Comparison of ENCODE assay signal across 1 cellular context in the genomic region with DNA sequence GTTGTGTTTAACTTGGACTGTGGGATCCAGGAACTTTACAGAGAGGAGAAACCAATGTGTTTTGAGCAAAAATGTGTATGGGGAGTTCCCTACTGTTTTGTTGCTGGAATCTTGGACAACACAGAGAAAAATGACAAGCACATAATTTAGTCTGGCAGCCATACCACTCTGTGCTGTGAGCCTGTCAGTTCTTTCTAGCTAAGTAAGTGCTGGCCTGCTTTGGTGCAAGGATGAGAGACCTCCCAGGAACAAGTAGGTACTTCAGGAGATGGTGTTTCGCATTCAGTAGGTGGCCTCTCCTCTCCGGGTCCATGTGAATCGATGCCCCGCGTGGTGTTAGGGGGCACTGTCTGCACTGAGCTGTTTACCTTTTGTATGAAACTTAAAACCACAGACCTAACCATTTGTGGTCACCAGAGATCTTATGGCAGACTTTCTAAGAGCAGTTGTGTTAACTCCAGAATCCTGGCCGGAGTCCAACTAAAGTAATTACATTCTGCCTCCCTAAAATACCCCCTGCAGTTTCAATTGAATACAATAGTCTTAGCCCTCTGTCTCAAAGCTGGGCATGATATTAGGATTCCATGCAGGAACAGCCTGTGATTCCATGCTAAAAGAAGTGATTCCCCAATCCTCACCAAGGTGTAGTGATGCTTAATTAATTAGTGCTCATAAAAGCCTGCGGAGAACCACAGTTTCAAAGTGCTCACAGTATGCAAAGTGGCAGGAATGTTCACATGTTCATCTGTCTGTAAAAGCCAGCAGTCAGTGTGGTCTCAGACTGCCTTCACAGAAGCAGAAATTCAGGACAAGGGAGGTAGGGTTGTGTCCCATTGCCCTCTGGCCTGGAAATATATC.
TF ChIP-seq lines count a peak whose summit lies in the region.

No MANE protein-coding gene starts in this region.

TF ChIP-seq in GM23338, 12 proteins besides CTCF, POLR2A, EP300 and RAD21:
- no peak for TF ChIP-seq EZH2phosphoT487 (IDR thresholded peaks at IDR 0.05; ENCODE audit: unreplicated experiment)
- no peak for TF ChIP-seq ZNF114 (CRISPR knock-in tag; IDR thresholded peaks at IDR 0.05)
- TF ChIP-seq, protein P1, sequence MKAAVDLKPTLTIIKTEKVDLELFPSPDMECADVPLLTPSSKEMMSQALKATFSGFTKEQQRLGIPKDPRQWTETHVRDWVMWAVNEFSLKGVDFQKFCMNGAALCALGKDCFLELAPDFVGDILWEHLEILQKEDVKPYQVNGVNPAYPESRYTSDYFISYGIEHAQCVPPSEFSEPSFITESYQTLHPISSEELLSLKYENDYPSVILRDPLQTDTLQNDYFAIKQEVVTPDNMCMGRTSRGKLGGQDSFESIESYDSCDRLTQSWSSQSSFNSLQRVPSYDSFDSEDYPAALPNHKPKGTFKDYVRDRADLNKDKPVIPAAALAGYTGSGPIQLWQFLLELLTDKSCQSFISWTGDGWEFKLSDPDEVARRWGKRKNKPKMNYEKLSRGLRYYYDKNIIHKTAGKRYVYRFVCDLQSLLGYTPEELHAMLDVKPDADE (IDR thresholded peaks at IDR 0.05) = no peak
- no peak for TF ChIP-seq NANOG (IDR thresholded peaks at IDR 0.05; ENCODE audit: borderline replicate concordance)
- TF ChIP-seq POLR2AphosphoS5 (IDR thresholded peaks at IDR 0.05; ENCODE audit: low read depth) = no peak
- TF ChIP-seq, protein P2, sequence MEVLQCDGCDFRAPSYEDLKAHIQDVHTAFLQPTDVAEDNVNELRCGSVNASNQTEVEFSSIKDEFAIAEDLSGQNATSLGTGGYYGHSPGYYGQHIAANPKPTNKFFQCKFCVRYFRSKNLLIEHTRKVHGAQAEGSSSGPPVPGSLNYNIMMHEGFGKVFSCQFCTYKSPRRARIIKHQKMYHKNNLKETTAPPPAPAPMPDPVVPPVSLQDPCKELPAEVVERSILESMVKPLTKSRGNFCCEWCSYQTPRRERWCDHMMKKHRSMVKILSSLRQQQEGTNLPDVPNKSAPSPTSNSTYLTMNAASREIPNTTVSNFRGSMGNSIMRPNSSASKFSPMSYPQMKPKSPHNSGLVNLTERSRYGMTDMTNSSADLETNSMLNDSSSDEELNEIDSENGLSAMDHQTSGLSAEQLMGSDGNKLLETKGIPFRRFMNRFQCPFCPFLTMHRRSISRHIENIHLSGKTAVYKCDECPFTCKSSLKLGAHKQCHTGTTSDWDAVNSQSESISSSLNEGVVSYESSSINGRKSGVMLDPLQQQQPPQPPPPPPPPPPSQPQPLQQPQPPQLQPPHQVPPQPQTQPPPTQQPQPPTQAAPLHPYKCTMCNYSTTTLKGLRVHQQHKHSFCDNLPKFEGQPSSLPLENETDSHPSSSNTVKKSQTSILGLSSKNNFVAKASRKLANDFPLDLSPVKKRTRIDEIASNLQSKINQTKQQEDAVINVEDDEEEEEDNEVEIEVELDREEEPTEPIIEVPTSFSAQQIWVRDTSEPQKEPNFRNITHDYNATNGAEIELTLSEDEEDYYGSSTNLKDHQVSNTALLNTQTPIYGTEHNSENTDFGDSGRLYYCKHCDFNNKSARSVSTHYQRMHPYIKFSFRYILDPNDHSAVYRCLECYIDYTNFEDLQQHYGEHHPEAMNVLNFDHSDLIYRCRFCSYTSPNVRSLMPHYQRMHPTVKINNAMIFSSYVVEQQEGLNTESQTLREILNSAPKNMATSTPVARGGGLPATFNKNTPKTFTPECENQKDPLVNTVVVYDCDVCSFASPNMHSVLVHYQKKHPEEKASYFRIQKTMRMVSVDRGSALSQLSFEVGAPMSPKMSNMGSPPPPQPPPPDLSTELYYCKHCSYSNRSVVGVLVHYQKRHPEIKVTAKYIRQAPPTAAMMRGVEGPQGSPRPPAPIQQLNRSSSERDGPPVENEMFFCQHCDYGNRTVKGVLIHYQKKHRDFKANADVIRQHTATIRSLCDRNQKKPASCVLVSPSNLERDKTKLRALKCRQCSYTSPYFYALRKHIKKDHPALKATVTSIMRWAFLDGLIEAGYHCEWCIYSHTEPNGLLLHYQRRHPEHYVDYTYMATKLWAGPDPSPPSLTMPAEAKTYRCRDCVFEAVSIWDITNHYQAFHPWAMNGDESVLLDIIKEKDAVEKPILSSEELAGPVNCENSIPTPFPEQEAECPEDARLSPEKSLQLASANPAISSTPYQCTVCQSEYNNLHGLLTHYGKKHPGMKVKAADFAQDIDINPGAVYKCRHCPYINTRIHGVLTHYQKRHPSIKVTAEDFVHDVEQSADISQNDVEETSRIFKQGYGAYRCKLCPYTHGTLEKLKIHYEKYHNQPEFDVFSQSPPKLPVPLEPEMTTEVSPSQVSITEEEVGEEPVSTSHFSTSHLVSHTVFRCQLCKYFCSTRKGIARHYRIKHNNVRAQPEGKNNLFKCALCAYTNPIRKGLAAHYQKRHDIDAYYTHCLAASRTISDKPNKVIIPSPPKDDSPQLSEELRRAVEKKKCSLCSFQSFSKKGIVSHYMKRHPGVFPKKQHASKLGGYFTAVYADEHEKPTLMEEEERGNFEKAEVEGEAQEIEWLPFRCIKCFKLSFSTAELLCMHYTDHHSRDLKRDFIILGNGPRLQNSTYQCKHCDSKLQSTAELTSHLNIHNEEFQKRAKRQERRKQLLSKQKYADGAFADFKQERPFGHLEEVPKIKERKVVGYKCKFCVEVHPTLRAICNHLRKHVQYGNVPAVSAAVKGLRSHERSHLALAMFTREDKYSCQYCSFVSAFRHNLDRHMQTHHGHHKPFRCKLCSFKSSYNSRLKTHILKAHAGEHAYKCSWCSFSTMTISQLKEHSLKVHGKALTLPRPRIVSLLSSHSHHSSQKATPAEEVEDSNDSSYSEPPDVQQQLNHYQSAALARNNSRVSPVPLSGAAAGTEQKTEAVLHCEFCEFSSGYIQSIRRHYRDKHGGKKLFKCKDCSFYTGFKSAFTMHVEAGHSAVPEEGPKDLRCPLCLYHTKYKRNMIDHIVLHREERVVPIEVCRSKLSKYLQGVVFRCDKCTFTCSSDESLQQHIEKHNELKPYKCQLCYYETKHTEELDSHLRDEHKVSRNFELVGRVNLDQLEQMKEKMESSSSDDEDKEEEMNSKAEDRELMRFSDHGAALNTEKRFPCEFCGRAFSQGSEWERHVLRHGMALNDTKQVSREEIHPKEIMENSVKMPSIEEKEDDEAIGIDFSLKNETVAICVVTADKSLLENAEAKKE (CRISPR knock-in tag; IDR thresholded peaks at IDR 0.05) = no peak
- no peak for TF ChIP-seq CREB1 (CRISPR knock-in tag; IDR thresholded peaks at IDR 0.05; ENCODE audit: low read depth)
- no peak for TF ChIP-seq EZH2 (IDR thresholded peaks at IDR 0.05; ENCODE audit: low read depth, unreplicated experiment)
- TF ChIP-seq, protein P3, sequence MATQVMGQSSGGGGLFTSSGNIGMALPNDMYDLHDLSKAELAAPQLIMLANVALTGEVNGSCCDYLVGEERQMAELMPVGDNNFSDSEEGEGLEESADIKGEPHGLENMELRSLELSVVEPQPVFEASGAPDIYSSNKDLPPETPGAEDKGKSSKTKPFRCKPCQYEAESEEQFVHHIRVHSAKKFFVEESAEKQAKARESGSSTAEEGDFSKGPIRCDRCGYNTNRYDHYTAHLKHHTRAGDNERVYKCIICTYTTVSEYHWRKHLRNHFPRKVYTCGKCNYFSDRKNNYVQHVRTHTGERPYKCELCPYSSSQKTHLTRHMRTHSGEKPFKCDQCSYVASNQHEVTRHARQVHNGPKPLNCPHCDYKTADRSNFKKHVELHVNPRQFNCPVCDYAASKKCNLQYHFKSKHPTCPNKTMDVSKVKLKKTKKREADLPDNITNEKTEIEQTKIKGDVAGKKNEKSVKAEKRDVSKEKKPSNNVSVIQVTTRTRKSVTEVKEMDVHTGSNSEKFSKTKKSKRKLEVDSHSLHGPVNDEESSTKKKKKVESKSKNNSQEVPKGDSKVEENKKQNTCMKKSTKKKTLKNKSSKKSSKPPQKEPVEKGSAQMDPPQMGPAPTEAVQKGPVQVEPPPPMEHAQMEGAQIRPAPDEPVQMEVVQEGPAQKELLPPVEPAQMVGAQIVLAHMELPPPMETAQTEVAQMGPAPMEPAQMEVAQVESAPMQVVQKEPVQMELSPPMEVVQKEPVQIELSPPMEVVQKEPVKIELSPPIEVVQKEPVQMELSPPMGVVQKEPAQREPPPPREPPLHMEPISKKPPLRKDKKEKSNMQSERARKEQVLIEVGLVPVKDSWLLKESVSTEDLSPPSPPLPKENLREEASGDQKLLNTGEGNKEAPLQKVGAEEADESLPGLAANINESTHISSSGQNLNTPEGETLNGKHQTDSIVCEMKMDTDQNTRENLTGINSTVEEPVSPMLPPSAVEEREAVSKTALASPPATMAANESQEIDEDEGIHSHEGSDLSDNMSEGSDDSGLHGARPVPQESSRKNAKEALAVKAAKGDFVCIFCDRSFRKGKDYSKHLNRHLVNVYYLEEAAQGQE (IDR thresholded peaks at IDR 0.05; ENCODE audit: unreplicated experiment) = no peak
- no peak for TF ChIP-seq ZNF331 (CRISPR knock-in tag; IDR thresholded peaks at IDR 0.05; ENCODE audit: low read depth)
- TF ChIP-seq STAT1 (IDR thresholded peaks at IDR 0.05; ENCODE audit: unreplicated experiment) = no peak
- TF ChIP-seq JUNB (IDR thresholded peaks at IDR 0.05; ENCODE audit: unreplicated experiment) = no peak
